ENCODE assay signal across 9 cellular contexts in genomic region chr19:13014101-13014920, GRCh38. TPM values are rescaled to one million over a fixed set of nuclear protein-coding genes. Genes with fewer than 3 reads are reported as not detected.
DNase-seq lines count a peak whose midpoint lies in the region; ATAC-seq and TF ChIP-seq lines count a peak whose summit lies in the region.
"Had no signal": no experiment of that assay in that cellular context is flagged by ENCODE, and none has a peak within 500 bp of the region (broad histone marks: within the 10 kb centered on the region; RNA-seq: fewer than 3 reads in every experiment).

No MANE protein-coding gene starts in this region.

- no peaks in the 10 kb centered on the region for H3K36me3 Mint-ChIP-seq in activated naive CD4-positive, alpha-beta T cell treated with anti-CD3 and anti-CD28 coated beads for 36 hours (ENCODE audit: low read depth)
- H3K36me3 Mint-ChIP-seq in memory B cell: no peaks in the 10 kb centered on the region

- peak; percentile 25 for DNase-seq in activated naive CD4-positive, alpha-beta T cell treated with anti-CD3 and anti-CD28 coated beads for 36 hours
- no peak for DNase-seq in activated naive CD4-positive, alpha-beta T cell treated with anti-CD3 and anti-CD28 coated beads, Interleukin-2, amount 50 U/mL, for 16 hours
- DNase-seq in brain microvascular endothelial cell (no peak), memory B cell (ENCODE audit: low spot score in 2 of 2) (no peak), transverse colon (no peak)
- DNase-seq: DND-41 had no signal

- no peaks in the 10 kb centered on the region for H3K36me3 ChIP-seq in brain microvascular endothelial cell (replicated peaks)
- H3K36me3 ChIP-seq in transverse colon: no peaks in the 10 kb centered on the region

- H3K9me3 Mint-ChIP-seq in activated naive CD4-positive, alpha-beta T cell treated with anti-CD3 and anti-CD28 coated beads for 36 hours: no peaks in the 10 kb centered on the region
- no peaks in the 10 kb centered on the region for H3K9me3 Mint-ChIP-seq in memory B cell

- H3K4me3 ChIP-seq in brain microvascular endothelial cell (ENCODE audit: low read depth, low read length) (peak overlapping the region; percentile 51), transverse colon (peak overlapping the region in 3 of 4 donors; percentile 9 to 44 (median 14))

- WGBS in transverse colon (ENCODE audit: low coverage in 1 of 2), 2 donors: 45 to 57% methylated on average over 26 to 35 of the region's 35 CpGs

- peaks cover 38 to 95% (median 84%) of the 10 kb centered on the region in 4 donors for H3K4me1 ChIP-seq in transverse colon

- H3K27me3 Mint-ChIP-seq in activated naive CD4-positive, alpha-beta T cell treated with anti-CD3 and anti-CD28 coated beads for 36 hours (ENCODE audit: low read depth): peaks cover 38% of the 10 kb centered on the region
- H3K27me3 Mint-ChIP-seq in memory B cell: peaks cover 48% of the 10 kb centered on the region

- TF ChIP-seq POLR2A in transverse colon (IDR thresholded peaks at IDR 0.05): no peak

- H3K27ac ChIP-seq in brain microvascular endothelial cell: no peak overlapping the region
- H3K27ac ChIP-seq in transverse colon: peak overlapping the region; percentile 87 to 91 (median 90)

- peak overlapping the region; percentile 8 for H3K27ac Mint-ChIP-seq in activated naive CD4-positive, alpha-beta T cell treated with anti-CD3 and anti-CD28 coated beads for 36 hours
- H3K27ac Mint-ChIP-seq in memory B cell: no peak overlapping the region

- in situ Hi-C loops in brain microvascular endothelial cell (cut with HindIII; ENCODE audit: low pct_ligation_motif_present, low sequenced_read_pairs): no loop called here
- in situ Hi-C loops in transverse colon (cut with MboI; ENCODE audit: low pct_ligation_motif_present in 1 of 4, low pct_unique_long_range_greater_than_20kb in 1 of 4, low sequenced_read_pairs in 3 of 4): no loop called here

- H3K9me3 ChIP-seq in transverse colon: no peaks in the 10 kb centered on the region

- CTCF ChIA-PET in activated naive CD4-positive, alpha-beta T cell treated with anti-CD3 and anti-CD28 coated beads for 36 hours (lab: Charles Lee): interaction anchor here (0.6 to 2.6 kb wide), 10 partner anchors 14 to 1159 kb away, joined by 3 to 19 read pairs (median 4); no protein-coding TSS in a partner anchor

- intact Hi-C loops in activated naive CD4-positive, alpha-beta T cell treated with anti-CD3 and anti-CD28 coated beads for 36 hours (cut with micrococcal nuclease): loop anchor here (5.0 kb wide), 1 partner anchor 138 kb away; the partner anchor contains the start of genes IER2 and STX10
- intact Hi-C loops in transverse colon (cut with DNase I; ENCODE audit: low total_unique reads): loop anchor here (10.0 kb wide), 1 partner anchor 50 kb away; no protein-coding TSS in a partner anchor

- peak overlapping the region; percentile 73 for H3K4me3 Mint-ChIP-seq in activated naive CD4-positive, alpha-beta T cell treated with anti-CD3 and anti-CD28 coated beads for 36 hours
- peak overlapping the region; percentile 64 for H3K4me3 Mint-ChIP-seq in memory B cell

- peaks cover 22% of the 10 kb centered on the region for H3K4me1 Mint-ChIP-seq in activated naive CD4-positive, alpha-beta T cell treated with anti-CD3 and anti-CD28 coated beads for 36 hours (ENCODE audit: low read depth)
- peaks cover 14% of the 10 kb centered on the region for H3K4me1 Mint-ChIP-seq in memory B cell

- H3K27me3 ChIP-seq in brain microvascular endothelial cell (replicated peaks) (peaks cover 22% of the 10 kb centered on the region), transverse colon (peaks cover 18% of the 10 kb centered on the region)

- no peak for TF ChIP-seq EP300 in transverse colon (IDR thresholded peaks at IDR 0.05; ENCODE audit: low read depth)

- TF ChIP-seq CTCF in brain microvascular endothelial cell (IDR thresholded peaks at IDR 0.05; ENCODE audit: low read depth, low read length, missing control alignments) (no peak), transverse colon (IDR thresholded peaks at IDR 0.05) (no peak)

- peak; percentile 14 for ATAC-seq in memory B cell (ENCODE audit: low read depth)
- ATAC-seq in GM21515 (IDR thresholded peaks at IDR 0.05; ENCODE audit: unreplicated experiment): no peak
- no peak for ATAC-seq in HG02884 (IDR thresholded peaks at IDR 0.05; ENCODE audit: unreplicated experiment)
- no peak for ATAC-seq in HG03159 (IDR thresholded peaks at IDR 0.05; ENCODE audit: unreplicated experiment)

RNA-seq across cellular contexts. Expression of gene NFIX, which starts 19.0 kb away (rescaled TPM):
- total RNA-seq in activated naive CD4-positive, alpha-beta T cell treated with anti-CD3 and anti-CD28 coated beads for 36 hours: 1 to 10 TPM; 6.2 to 6.4 TPM
- 10 to 100 TPM; 25.4 to 53.1 (median 29.3) TPM for total RNA-seq in transverse colon

RNA-seq across cellular contexts. Expression of gene DAND5, which starts 44.9 kb away (rescaled TPM):
- not detected for total RNA-seq in activated naive CD4-positive, alpha-beta T cell treated with anti-CD3 and anti-CD28 coated beads for 36 hours
- total RNA-seq in transverse colon: under 1 TPM in 2 of 4 donors, not detected in 2; 0.27 to 0.32 TPM

RNA-seq across cellular contexts. Expression of gene GADD45GIP1, which starts 57.3 kb away (rescaled TPM):
- 10 to 100 TPM; 27.4 to 28.6 TPM for total RNA-seq in activated naive CD4-positive, alpha-beta T cell treated with anti-CD3 and anti-CD28 coated beads for 36 hours
- total RNA-seq in transverse colon: 10 to 100 TPM; 28.6 to 55.0 (median 33.6) TPM
